ENCODE assay signal across 8 cellular contexts in the genomic region with DNA sequence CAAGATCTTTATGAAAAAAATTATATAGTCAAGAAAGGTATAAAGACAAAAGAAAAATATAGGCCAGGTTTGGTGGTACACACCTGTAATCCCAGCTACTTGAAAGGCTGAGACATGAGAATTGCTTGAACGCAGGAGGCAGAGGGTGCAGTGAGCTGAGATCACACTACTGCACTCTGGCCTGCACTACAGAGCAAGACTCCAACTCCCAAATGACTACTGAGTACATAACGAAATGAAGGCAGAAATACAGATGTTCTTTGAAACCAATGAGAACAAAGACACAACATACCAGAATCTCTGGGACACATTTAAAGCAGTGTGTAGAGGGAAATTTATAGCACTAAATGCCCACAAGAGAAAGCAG. TPM values are rescaled to one million over a fixed set of nuclear protein-coding genes. Genes with fewer than 3 reads are reported as not detected.
"Had no signal": no experiment of that assay in that cellular context is flagged by ENCODE, and none has a peak within 500 bp of the region (broad histone marks: within the 10 kb centered on the region; RNA-seq: fewer than 3 reads in every experiment).

No MANE protein-coding gene starts in this region.

RNA-seq across cellular contexts. Expression of a gene that starts 19.8 kb away (rescaled TPM):
- total RNA-seq: activated B cell treated with CpG ODN at 0.5 μM for 24 hours; activated CD4-positive, alpha-beta memory T cell treated with anti-CD3 and anti-CD28 coated beads, Interleukin-2, amount 10 ng/mL, durations not matched to agents 7 days and 5 days; activated CD4-positive, alpha-beta T cell treated with anti-CD3 and anti-CD28 coated beads, Interleukin-2, amount 10 ng/mL, durations not matched to agents 24 days and 14 days; activated CD4-positive, alpha-beta T cell treated with anti-CD3 and anti-CD28 coated beads, Interleukin-2, amount 10 ng/mL, durations not matched to agents 7 days and 5 days; activated CD8-positive, alpha-beta memory T cell treated with anti-CD3 and anti-CD28 coated beads for 36 hours; activated CD8-positive, alpha-beta memory T cell treated with anti-CD3 and anti-CD28 coated beads, Interleukin-2, amount 10 ng/mL, durations not matched to agents 7 days and 5 days; activated CD8-positive, alpha-beta T cell treated with anti-CD3 and anti-CD28 coated beads, Interleukin-2, amount 10 ng/mL, durations not matched to agents 7 days and 5 days; T-helper 1 cell treated with Interleukin-12 subunit alpha and Interleukin-12 subunit beta and Interleukin-4 antibody, amounts not matched to agents 30 ng/mL and 1 ng/mL, for 36 hours had no signal
